ENCODE assay signal across 8 cellular contexts in the genomic region with DNA sequence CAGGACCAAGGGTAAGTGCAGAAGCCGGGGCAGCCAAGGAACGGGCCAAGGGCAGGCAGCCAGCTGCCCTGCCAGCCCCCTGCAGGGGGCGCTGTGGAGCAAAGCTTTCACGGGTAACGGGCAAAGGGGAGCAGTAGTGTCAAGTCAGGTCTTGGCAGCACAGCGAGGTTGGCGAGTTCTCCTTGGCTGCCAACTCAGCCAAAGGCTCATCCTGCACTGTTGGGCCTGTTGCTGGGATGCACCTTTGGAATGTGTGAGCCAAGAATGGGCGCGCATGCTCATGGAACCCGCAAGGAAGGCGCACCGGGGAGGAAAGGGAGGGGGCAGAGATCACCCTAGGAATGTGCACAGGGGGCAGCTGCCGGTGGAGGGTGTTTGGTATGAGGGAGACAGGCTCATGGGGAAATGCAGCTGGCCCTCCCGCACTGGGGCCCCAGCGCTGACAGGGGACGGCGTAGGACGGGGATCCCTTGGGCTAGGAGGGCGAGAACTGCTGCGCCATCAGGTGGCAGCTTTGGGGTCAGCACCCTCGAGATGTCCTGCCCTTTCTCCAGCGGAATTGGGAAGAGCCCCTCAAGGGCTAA.
DNase-seq lines count a peak whose midpoint lies in the region; ATAC-seq, FAIRE-seq and TF ChIP-seq lines count a peak whose summit lies in the region.

No MANE protein-coding gene starts in this region.

- H3K27ac ChIP-seq in A673 (ENCODE audit: low read depth, low read length, poor library complexity, severe bottlenecking): no peak overlapping the region

- peak; percentile 60 for DNase-seq in A673 (ENCODE audit: low spot score)
- DNase-seq in HUDEP-2 (lab: John Stamatoyannopoulos, UW; ENCODE audit: unreplicated experiment in 76 of 76): peak in 70 of 76 experiments; percentile 8 to 88 (median 60)
- peak; percentile 54 for DNase-seq in bronchial epithelial cell (ENCODE audit: low read depth)
- peak; percentile 52 for DNase-seq in left kidney (ENCODE audit: low read depth, low spot score)
- peak; percentile 8 for DNase-seq in stimulated activated CD8-positive, alpha-beta memory T cell treated with anti-CD3 and anti-CD28 coated beads, Interleukin-12 subunit alpha, Interleukin-12 subunit beta, amount 100 ng/mL, for 4 hours (ENCODE audit: low read depth)

- POLR2A ChIA-PET in A673 (lab: Charles Lee; ENCODE audit: low non-redundant PET): interaction anchor here (1.0 kb wide), 1 partner anchor 30 kb away, joined by 3 read pairs; no protein-coding TSS in a partner anchor

- TF ChIP-seq CTCF in A673 (conservative IDR thresholded peaks at IDR 0.05; ENCODE audit: low read depth, low read length) (peak; percentile 92), WI38 (IDR thresholded peaks at IDR 0.05; ENCODE audit: low read depth, low read length) (peak; percentile 42; the same call in 1 of the 2 replicates), bronchial epithelial cell (IDR thresholded peaks at IDR 0.05; ENCODE audit: insufficient read depth, low read length, severe bottlenecking) (peak; percentile 86)

- no peaks in the 10 kb centered on the region for H3K4me1 ChIP-seq in A673 (ENCODE audit: insufficient read depth, low read length, poor library complexity, severe bottlenecking)

- H3K4me3 ChIP-seq in A673 (ENCODE audit: low read depth, low read length, poor library complexity, severe bottlenecking) (peak overlapping the region; percentile 21), WI38 (ENCODE audit: low read depth, low read length) (no peak overlapping the region), bronchial epithelial cell (ENCODE audit: low read depth, low read length) (no peak overlapping the region)

- H3K36me3 ChIP-seq in A673 (ENCODE audit: insufficient read depth, low read length, poor library complexity, severe bottlenecking): no peaks in the 10 kb centered on the region
- H3K36me3 ChIP-seq in bronchial epithelial cell (ENCODE audit: control insufficient read depth, insufficient read depth, low read length): no peaks in the 10 kb centered on the region

- BruUV-seq in A673 (replicated peaks; lab: Mats Ljungman, UMichigan): no TSS peak

- H3K9me3 ChIP-seq in A673 (ENCODE audit: low read depth, low read length, poor library complexity, severe bottlenecking): no peaks in the 10 kb centered on the region

- ATAC-seq in GM18868 (IDR thresholded peaks at IDR 0.05; ENCODE audit: unreplicated experiment): peak; percentile 61
- ATAC-seq in HG03565 (IDR thresholded peaks at IDR 0.05; ENCODE audit: unreplicated experiment): no peak

- FAIRE-seq in bronchial epithelial cell (lab: Jason Lieb, UNC): no peak

- intact Hi-C loops in A673 (cut with micrococcal nuclease; ENCODE audit: unreplicated experiment): loop anchor here (10.0 kb wide), 2 partner anchors 552 to 602 kb away; a partner anchor contains a TSS

- CTCF ChIA-PET in A673 (lab: Charles Lee): no interaction called here

- H3K27me3 ChIP-seq in A673 (replicated peaks; ENCODE audit: insufficient read depth, low read depth, low read length, poor library complexity) (peaks cover 54% of the 10 kb centered on the region), bronchial epithelial cell (ENCODE audit: control insufficient read depth, insufficient read depth, low read length) (peaks cover 2% of the 10 kb centered on the region)

Comparison
In these comparisons a context has a peak if more than half of its experiments do, and no peak if none do; other contexts are left out.
1. DNase-seq: peak in every context shown above with its lines; median percentile 60 in HUDEP-2; 60 in A673; 54 in bronchial epithelial cell; 52 in left kidney; 8 in stimulated activated CD8-positive, alpha-beta memory T cell treated with anti-CD3 and anti-CD28 coated beads, Interleukin-12 subunit alpha, Interleukin-12 subunit beta, amount 100 ng/mL, for 4 hours.
2. CTCF ChIP-seq: peak in every context shown above with its lines; median percentile 92 in A673; 86 in bronchial epithelial cell; 42 in WI38.